In genomic region chr10:3412071-3412582, GRCh38 we compare ENCODE assay signal across 25 cellular contexts.
"Had no signal": no experiment of that assay in that cellular context is flagged by ENCODE, and none has a peak within 500 bp of the region (broad histone marks: within the 10 kb centered on the region; RNA-seq: fewer than 3 reads in every experiment).

No MANE protein-coding gene starts in this region.

- H3K27ac ChIP-seq: left ventricle myocardium inferior, ovary, skin epidermis, testis, thyroid gland, transverse colon, upper lobe of right lung had no signal

- H3K4me1 Mint-ChIP-seq: stimulated activated memory B cell treated with anti-CD40 and anti-IgM and Interleukin-4, amounts not matched to agents 10 μg/mL and 1 μg/mL and 100 μg/mL, for 72 hours; stimulated activated naive CD8-positive, alpha-beta T cell treated with anti-CD3 and anti-CD28 coated beads, Interleukin-15, amount 100 ng/mL, for 72 hours had no signal

- H3K4me3 ChIP-seq: left ventricle myocardium inferior, lung, mucosa of descending colon, ovary, skin epidermis, testis, thyroid gland, transverse colon, upper lobe of right lung had no signal

- H3K4me3 Mint-ChIP-seq: immature natural killer cell; naive thymus-derived CD4-positive, alpha-beta T cell; natural killer cell treated with Interleukin-12 subunit alpha and Interleukin-12 subunit beta and Interleukin-15 and Interleukin-18, amount 100 ng/mL, for 72 hours; stimulated activated memory B cell treated with anti-CD40 and anti-IgM and Interleukin-4, amounts not matched to agents 10 μg/mL and 1 μg/mL and 100 μg/mL, for 72 hours; stimulated activated naive CD8-positive, alpha-beta T cell treated with anti-CD3 and anti-CD28 coated beads, Interleukin-15, amount 100 ng/mL, for 72 hours had no signal

- H3K27ac Mint-ChIP-seq: immature natural killer cell; naive thymus-derived CD4-positive, alpha-beta T cell; stimulated activated memory B cell treated with anti-CD40 and anti-IgM and Interleukin-4, amounts not matched to agents 10 μg/mL and 1 μg/mL and 100 μg/mL, for 72 hours; stimulated activated naive CD8-positive, alpha-beta T cell treated with anti-CD3 and anti-CD28 coated beads, Interleukin-15, amount 100 ng/mL, for 72 hours had no signal

- H3K27me3 ChIP-seq: ovary, testis, thyroid gland, transverse colon, upper lobe of right lung had no signal

- H3K9me3 ChIP-seq: mucosa of descending colon, ovary, testis, thyroid gland, transverse colon, upper lobe of right lung had no signal

- H3K27me3 Mint-ChIP-seq: natural killer cell treated with Interleukin-12 subunit alpha and Interleukin-12 subunit beta and Interleukin-15 and Interleukin-18, amount 100 ng/mL, for 72 hours; stimulated activated memory B cell treated with anti-CD40 and anti-IgM and Interleukin-4, amounts not matched to agents 10 μg/mL and 1 μg/mL and 100 μg/mL, for 72 hours had no signal

- H3K36me3 ChIP-seq: left ventricle myocardium inferior, ovary, thyroid gland, transverse colon, upper lobe of right lung had no signal

- ATAC-seq: left colon; mucosa of descending colon; naive thymus-derived CD4-positive, alpha-beta T cell; natural killer cell treated with Interleukin-12 subunit alpha and Interleukin-12 subunit beta and Interleukin-15 and Interleukin-18, amount 100 ng/mL, for 72 hours; right cardiac atrium; sciatic nerve; stimulated activated memory B cell treated with anti-CD40 and anti-IgM and Interleukin-4, amounts not matched to agents 10 μg/mL and 1 μg/mL and 100 μg/mL, for 72 hours; upper lobe of right lung had no signal

- H3K9me3 Mint-ChIP-seq: immature natural killer cell had no signal

- H3K4me1 ChIP-seq: left ventricle myocardium inferior, thyroid gland, transverse colon, upper lobe of right lung had no signal

- H3K36me3 Mint-ChIP-seq: immature natural killer cell; stimulated activated memory B cell treated with anti-CD40 and anti-IgM and Interleukin-4, amounts not matched to agents 10 μg/mL and 1 μg/mL and 100 μg/mL, for 72 hours had no signal

- DNase-seq: hypothalamus; immature natural killer cell; kidney; left colon; left ventricle myocardium inferior; mesendoderm; midbrain; mucosa of descending colon; naive thymus-derived CD4-positive, alpha-beta T cell; nucleus accumbens; ovary; right cardiac atrium; stimulated activated CD4-positive, alpha-beta T cell treated with anti-CD3 and anti-CD28 coated beads, Interleukin-4, amount 100 ng/mL, for 24 hours; stimulated activated naive CD4-positive, alpha-beta T cell treated with Interleukin-2 at 50 U/mL for 16 hours; stimulated activated naive CD8-positive, alpha-beta T cell treated with anti-CD3 and anti-CD28 coated beads, Interleukin-15, amount 100 ng/mL, for 72 hours; substantia nigra; testis; thyroid gland; transverse colon; upper lobe of right lung had no signal
